In the genomic region with DNA sequence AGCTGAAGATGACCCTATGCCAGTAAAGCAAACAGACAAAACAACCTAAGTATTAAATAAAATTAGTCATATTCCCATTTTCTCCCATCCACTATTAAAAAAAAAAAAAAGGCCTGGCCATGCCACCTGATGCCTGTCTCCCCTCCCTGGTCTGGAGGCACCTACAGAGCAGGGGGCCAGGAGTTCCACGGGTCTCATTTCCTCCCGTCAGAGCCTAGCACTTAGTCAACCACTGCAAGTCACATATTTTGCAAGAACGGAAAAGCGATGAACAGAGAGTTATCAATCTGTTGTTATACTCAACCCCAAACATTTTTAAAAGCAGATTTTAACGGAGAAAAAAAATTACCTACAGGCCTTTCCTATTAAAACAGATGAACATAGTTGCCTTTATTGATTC, we compare ENCODE assay signal across 1 cellular context.
TF ChIP-seq lines count a peak whose summit lies in the region.

No MANE protein-coding gene starts in this region.

TF ChIP-seq in HepG2, 621 proteins besides CTCF, POLR2A, EP300 and RAD21:
- TF ChIP-seq ZMYM2 (CRISPR knock-in tag; IDR thresholded peaks at IDR 0.05): no peak
- TF ChIP-seq POLR2G (IDR thresholded peaks at IDR 0.05; ENCODE audit: low read depth, low read length): 0 out of 2 replicates have a peak, but pooled peaks have one; percentile 5
- TF ChIP-seq KDM5A (IDR thresholded peaks at IDR 0.05; ENCODE audit: borderline replicate concordance, low read length): peak; percentile 31; the same call in 1 of the 2 replicates
- 0 out of 2 replicates have a peak, but pooled peaks have one; percentile 3 for TF ChIP-seq SNAPC4 (CRISPR knock-in tag; IDR thresholded peaks at IDR 0.05)
- 0 out of 2 replicates have a peak, but pooled peaks have one; percentile 3 for TF ChIP-seq RFXANK (CRISPR knock-in tag; IDR thresholded peaks at IDR 0.05)
- peak; percentile 26; the same call in 1 of the 2 replicates for TF ChIP-seq RBFOX2 (IDR thresholded peaks at IDR 0.05; ENCODE audit: low read depth, low read length)
- TF ChIP-seq, protein P1, sequence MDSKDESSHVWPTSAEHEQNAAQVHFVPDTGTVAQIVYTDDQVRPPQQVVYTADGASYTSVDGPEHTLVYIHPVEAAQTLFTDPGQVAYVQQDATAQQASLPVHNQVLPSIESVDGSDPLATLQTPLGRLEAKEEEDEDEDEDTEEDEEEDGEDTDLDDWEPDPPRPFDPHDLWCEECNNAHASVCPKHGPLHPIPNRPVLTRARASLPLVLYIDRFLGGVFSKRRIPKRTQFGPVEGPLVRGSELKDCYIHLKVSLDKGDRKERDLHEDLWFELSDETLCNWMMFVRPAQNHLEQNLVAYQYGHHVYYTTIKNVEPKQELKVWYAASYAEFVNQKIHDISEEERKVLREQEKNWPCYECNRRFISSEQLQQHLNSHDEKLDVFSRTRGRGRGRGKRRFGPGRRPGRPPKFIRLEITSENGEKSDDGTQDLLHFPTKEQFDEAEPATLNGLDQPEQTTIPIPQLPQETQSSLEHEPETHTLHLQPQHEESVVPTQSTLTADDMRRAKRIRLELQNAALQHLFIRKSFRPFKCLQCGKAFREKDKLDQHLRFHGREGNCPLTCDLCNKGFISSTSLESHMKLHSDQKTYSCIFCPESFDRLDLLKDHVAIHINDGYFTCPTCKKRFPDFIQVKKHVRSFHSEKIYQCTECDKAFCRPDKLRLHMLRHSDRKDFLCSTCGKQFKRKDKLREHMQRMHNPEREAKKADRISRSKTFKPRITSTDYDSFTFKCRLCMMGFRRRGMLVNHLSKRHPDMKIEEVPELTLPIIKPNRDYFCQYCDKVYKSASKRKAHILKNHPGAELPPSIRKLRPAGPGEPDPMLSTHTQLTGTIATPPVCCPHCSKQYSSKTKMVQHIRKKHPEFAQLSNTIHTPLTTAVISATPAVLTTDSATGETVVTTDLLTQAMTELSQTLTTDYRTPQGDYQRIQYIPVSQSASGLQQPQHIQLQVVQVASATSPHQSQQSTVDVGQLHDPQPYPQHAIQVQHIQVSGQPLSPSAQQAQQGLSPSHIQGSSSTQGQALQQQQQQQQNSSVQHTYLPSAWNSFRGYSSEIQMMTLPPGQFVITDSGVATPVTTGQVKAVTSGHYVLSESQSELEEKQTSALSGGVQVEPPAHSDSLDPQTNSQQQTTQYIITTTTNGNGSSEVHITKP (CRISPR knock-in tag; IDR thresholded peaks at IDR 0.05; ENCODE audit: low read depth): no peak
- TF ChIP-seq SSRP1 (CRISPR knock-in tag; IDR thresholded peaks at IDR 0.05): 0 out of 2 replicates have a peak, but pooled peaks have one; percentile 35
